1 cellular context compared by ENCODE assay signal in genomic region chrX:130268500-130269170, GRCh38.
A peak's percentile ranks its signal among the peaks of the same experiment; 100 is the strongest.
TF ChIP-seq lines count a peak whose summit lies in the region.

Gene ZNF280C, minus strand, starts transcription at chrX:130268899. Its CDS starts 8,450 bp downstream, at chrX:130260449.

TF ChIP-seq in K562, 482 proteins besides CTCF, POLR2A, EP300 and RAD21 (continued from another document):
- TF ChIP-seq TOE1 (IDR thresholded peaks at IDR 0.05; ENCODE audit: borderline replicate concordance) (peak; percentile 47), TOE1 (CRISPR knock-in tag; IDR thresholded peaks at IDR 0.05; ENCODE audit: borderline replicate concordance, low read depth) (no peak), FOXJ2 (tag; IDR thresholded peaks at IDR 0.05) (no peak)
TF ChIP-seq in K562: peak in this region for 133.
